ENCODE assay signal across 2 cellular contexts in the genomic region with DNA sequence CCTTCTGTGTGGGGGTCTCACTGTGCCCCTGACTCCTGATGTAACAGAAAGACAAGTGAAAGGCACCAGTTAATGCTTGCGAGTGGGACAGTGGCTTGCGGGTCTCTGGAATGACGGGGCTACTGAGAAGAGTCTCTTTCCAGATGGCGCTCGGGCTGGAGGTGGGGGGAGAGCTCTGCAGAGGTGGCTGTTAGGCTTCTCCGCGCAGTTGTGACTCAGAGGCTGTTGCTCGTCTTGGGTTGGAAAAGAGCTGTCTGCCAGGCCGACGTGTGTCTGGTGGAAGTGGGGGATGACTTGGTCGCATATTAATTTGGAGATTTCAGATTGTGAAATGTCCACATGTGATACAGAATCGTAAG.
TF ChIP-seq lines count a peak whose summit lies in the region.

No MANE protein-coding gene starts in this region.

TF ChIP-seq in IMR-90, 13 proteins besides CTCF, POLR2A, EP300 and RAD21:
- TF ChIP-seq MAFK (IDR thresholded peaks at IDR 0.05; ENCODE audit: low read depth, low read length) (no peak), SMC3 (IDR thresholded peaks at IDR 0.05; ENCODE audit: low read depth, low read length) (no peak), CEBPB (IDR thresholded peaks at IDR 0.05; ENCODE audit: low read depth, low read length) (no peak), FOS (IDR thresholded peaks at IDR 0.05; ENCODE audit: low read depth, low read length) (no peak), BHLHE40 (IDR thresholded peaks at IDR 0.05; ENCODE audit: low read depth, low read length) (no peak), RFX5 (IDR thresholded peaks at IDR 0.05; ENCODE audit: low read depth, low read length) (no peak), CHD1 (IDR thresholded peaks at IDR 0.05; ENCODE audit: low read depth, low read length) (no peak), ELK1 (IDR thresholded peaks at IDR 0.05; ENCODE audit: borderline replicate concordance, low read depth, low read length) (no peak), MXI1 (IDR thresholded peaks at IDR 0.05; ENCODE audit: borderline replicate concordance, low read depth, low read length) (no peak), MAZ (IDR thresholded peaks at IDR 0.05; ENCODE audit: borderline replicate concordance, low read depth, low read length) (no peak), USF2 (IDR thresholded peaks at IDR 0.05; ENCODE audit: low read depth, low read length) (no peak), RCOR1 (IDR thresholded peaks at IDR 0.05; ENCODE audit: insufficient replicate concordance, low read length) (no peak), NFE2L2 (IDR thresholded peaks at IDR 0.05; ENCODE audit: low read depth, low read length) (no peak)
TF ChIP-seq in IMR-90: peak in this region for 0.

TF ChIP-seq in H1, 55 proteins besides CTCF, POLR2A, EP300 and RAD21:
- TF ChIP-seq ZNF274 (IDR thresholded peaks at IDR 0.05; ENCODE audit: borderline replicate concordance, extremely low read depth, low read length) (no peak), JUN (IDR thresholded peaks at IDR 0.05; ENCODE audit: low read depth, low read length) (no peak), EGR1 (IDR thresholded peaks at IDR 0.05; ENCODE audit: borderline replicate concordance, low read depth, low read length) (no peak), SIRT6 (IDR thresholded peaks at IDR 0.05; ENCODE audit: low read length) (no peak), NRF1 (IDR thresholded peaks at IDR 0.05; ENCODE audit: low read depth, low read length) (no peak), JUND (IDR thresholded peaks at IDR 0.05; ENCODE audit: low read length) (no peak), ASH2L (IDR thresholded peaks at IDR 0.05; ENCODE audit: low read length) (no peak), SP1 (IDR thresholded peaks at IDR 0.05; ENCODE audit: low read depth, low read length) (no peak), POU5F1 (IDR thresholded peaks at IDR 0.05; ENCODE audit: low read depth, low read length) (no peak), CEBPB (IDR thresholded peaks at IDR 0.05; ENCODE audit: low read depth, low read length) (no peak)
